1 cellular context compared by ENCODE assay signal in the genomic region with DNA sequence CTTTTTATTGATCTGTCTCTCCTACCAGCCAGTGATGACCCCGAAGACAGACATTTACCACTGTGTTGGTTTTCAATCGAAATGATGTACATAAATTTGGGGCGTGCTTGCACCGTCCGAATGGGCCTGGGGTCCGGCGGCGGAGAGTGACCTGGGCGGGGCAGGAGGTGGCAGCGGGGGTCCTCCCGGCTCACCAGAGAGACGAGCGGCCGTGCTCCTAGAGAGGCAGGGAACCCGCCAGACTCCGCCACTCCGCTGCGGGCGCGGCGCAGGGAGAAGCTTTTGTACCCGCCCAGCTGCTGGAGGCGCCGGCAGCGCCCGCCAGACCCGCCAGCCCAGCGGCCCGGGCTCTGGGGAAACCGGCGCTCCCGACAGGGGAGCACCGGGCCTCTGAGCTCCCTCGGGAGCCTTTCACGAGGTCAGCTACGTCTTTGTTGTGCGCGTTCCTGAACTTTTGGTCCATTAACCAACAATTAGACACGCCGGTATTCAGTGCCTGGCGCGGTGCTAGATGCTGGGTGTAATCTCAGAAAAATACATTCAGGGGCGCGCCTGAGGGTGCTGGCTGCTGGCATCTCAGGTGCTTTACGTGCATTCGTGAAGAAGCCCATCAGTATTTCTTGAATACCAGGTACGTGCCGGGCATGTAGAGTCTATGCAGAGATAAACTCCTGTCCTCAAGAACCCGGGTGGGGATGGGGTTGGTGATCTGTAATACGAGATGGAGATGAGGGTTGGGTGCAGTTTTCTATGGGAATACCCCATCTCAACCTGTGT.
TF ChIP-seq lines count a peak whose summit lies in the region.

A gene with protein sequence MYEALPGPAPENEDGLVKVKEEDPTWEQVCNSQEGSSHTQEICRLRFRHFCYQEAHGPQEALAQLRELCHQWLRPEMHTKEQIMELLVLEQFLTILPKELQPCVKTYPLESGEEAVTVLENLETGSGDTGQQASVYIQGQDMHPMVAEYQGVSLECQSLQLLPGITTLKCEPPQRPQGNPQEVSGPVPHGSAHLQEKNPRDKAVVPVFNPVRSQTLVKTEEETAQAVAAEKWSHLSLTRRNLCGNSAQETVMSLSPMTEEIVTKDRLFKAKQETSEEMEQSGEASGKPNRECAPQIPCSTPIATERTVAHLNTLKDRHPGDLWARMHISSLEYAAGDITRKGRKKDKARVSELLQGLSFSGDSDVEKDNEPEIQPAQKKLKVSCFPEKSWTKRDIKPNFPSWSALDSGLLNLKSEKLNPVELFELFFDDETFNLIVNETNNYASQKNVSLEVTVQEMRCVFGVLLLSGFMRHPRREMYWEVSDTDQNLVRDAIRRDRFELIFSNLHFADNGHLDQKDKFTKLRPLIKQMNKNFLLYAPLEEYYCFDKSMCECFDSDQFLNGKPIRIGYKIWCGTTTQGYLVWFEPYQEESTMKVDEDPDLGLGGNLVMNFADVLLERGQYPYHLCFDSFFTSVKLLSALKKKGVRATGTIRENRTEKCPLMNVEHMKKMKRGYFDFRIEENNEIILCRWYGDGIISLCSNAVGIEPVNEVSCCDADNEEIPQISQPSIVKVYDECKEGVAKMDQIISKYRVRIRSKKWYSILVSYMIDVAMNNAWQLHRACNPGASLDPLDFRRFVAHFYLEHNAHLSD (plus strand): TSS at position 285 of the 777 bp plus-strand sequence. CDS start 2,242 bp downstream, outside the sequence.

TF ChIP-seq in liver, 16 proteins besides CTCF, POLR2A, EP300 and RAD21 (continued from another document):
- no peak for TF ChIP-seq GABPA (IDR thresholded peaks at IDR 0.05 in 1 of 2, conservative IDR thresholded peaks at IDR 0.05 in 1 of 2)
- TF ChIP-seq ATF3 (IDR thresholded peaks at IDR 0.05) = no peak
- TF ChIP-seq FOXA2 (IDR thresholded peaks at IDR 0.05) = no peak
